9 cellular contexts compared by ENCODE assay signal in the genomic region with DNA sequence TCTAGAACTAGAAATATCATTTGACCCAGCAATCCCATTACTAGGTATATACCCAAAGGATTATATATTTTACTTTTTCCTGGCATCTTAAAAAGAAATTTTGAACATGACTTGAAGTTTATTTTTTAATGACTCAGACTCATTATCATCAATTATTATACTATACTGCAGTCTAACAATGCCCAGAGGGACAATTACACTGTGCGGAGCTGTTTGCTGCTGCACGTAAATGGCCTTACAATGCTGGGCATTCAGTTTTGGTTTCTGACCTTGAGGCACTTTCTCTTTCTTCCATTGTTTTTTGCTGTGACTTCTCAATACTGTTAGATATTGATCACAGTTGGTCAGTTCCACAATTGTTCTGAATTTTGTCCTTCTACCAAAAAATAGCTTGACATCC.
"Had no signal": no experiment of that assay in that cellular context is flagged by ENCODE, and none has a peak within 500 bp of the region (broad histone marks: within the 10 kb centered on the region; RNA-seq: fewer than 3 reads in every experiment).

No MANE protein-coding gene starts in this region.

- FAIRE-seq: HTR-8/SVneo, K562 had no signal

- ATAC-seq: HCT116, K562 had no signal

- DNase-seq: GM23248, GOT3, H7, HFFc6, IMR-90 had no signal

- H3K9me3 Mint-ChIP-seq: HFFc6 had no signal

- H3K9me3 ChIP-seq: HAP-1 had no signal

- H3K4me3 ChIP-seq: GM23248, HAP-1, K562 had no signal

- H3K27ac ChIP-seq: GM23248 had no signal

- H3K4me3 Mint-ChIP-seq: HFFc6 had no signal

- H3K36me3 ChIP-seq: HAP-1 had no signal

- H2AFZ ChIP-seq: GM23248 had no signal

- H3K9ac ChIP-seq: GM23248 had no signal
